ENCODE assay signal across 33 cellular contexts in the genomic region with DNA sequence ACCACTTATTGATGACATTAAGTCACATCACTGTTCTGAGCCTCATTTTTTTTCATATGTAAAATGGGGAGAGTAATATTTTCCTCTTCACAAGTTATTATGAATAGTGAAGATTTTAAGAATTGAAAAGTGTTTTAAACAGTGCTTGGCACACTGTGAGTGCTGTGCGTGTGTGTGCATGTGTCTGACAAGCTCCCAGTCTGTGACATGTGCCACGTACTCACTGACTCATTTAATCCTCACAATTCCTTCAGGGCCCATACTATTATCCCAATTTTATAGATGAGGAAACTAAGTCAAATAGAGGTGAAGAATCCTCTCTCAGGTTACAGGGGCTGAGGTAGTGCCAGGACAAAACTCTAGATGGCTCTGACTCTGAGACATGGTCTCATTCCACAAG.
"Had no signal": no experiment of that assay in that cellular context is flagged by ENCODE, and none has a peak within 500 bp of the region (broad histone marks: within the 10 kb centered on the region; RNA-seq: fewer than 3 reads in every experiment).

No MANE protein-coding gene starts in this region.

- DNase-seq: activated CD4-positive, alpha-beta memory T cell treated with anti-CD3 and anti-CD28 coated beads, Interleukin-2, amount 10 ng/mL, durations not matched to agents 7 days and 5 days; activated CD4-positive, alpha-beta T cell treated with anti-CD3 and anti-CD28 coated beads for 1 hour; activated CD4-positive, alpha-beta T cell treated with anti-CD3 and anti-CD28 coated beads for 4 hours; activated CD4-positive, alpha-beta T cell treated with anti-CD3 and anti-CD28 coated beads, Interleukin-2, amount 10 ng/mL, durations not matched to agents 7 days and 5 days; activated CD4-positive, alpha-beta T cell treated with anti-CD3 and anti-CD28 coated beads, Interleukin-2, amount 50 U/mL, for 4 hours; activated effector memory CD4-positive, alpha-beta T cell treated with Interleukin-2 at 50 U/mL for 16 hours; activated gamma-delta T cell treated with Interleukin-2 at 50 U/mL for 16 hours; activated naive CD4-positive, alpha-beta T cell treated with anti-CD3 and anti-CD28 coated beads, Interleukin-2, amount 50 U/mL, for 16 hours; activated naive CD4-positive, alpha-beta T cell treated with Interleukin-2 at 50 U/mL for 16 hours; activated T-cell treated with anti-CD3 and anti-CD28 coated beads, Interleukin-2, amount 50 U/mL, for 4 hours; adrenal gland; amygdala; aorta; body of pancreas; effector CD4-positive, alpha-beta T cell; effector memory CD8-positive, alpha-beta T cell; foreskin melanocyte; heart right ventricle; SW 1271; T-helper 1 cell; T-helper 17 cell; T1000 had no signal

- H3K27me3 ChIP-seq: adrenal gland, body of pancreas, esophagus muscularis mucosa, gastroesophageal sphincter, heart right ventricle, hepatocyte had no signal

- H3K27ac Mint-ChIP-seq: activated CD4-positive, alpha-beta memory T cell treated with anti-CD3 and anti-CD28 coated beads, Interleukin-2, amount 10 ng/mL, durations not matched to agents 7 days and 5 days; activated CD4-positive, alpha-beta T cell treated with anti-CD3 and anti-CD28 coated beads, Interleukin-2, amount 10 ng/mL, durations not matched to agents 7 days and 5 days; activated naive CD8-positive, alpha-beta T cell; activated T-helper 17 cell treated with anti-CD3 and anti-CD28 coated beads, Interleukin-2, amount 50 U/mL, for 72 hours; dendritic cell treated with granulocyte-macrophage colony-stimulating factor and Interleukin-4, amounts not matched to agents 40 ng/mL and 50 ng/mL, for 4 days; effector memory CD8-positive, alpha-beta T cell; T-helper 17 cell; T-helper 2 cell treated with Interferon-gamma antibody and Interleukin-4, amounts not matched to agents 5 μg/mL and 100 μg/mL, for 36 hours had no signal

- H3K4me3 ChIP-seq: adrenal gland, body of pancreas, coronary artery, esophagus muscularis mucosa, gastroesophageal sphincter, heart right ventricle, hepatocyte had no signal

- H3K36me3 ChIP-seq: adrenal gland, esophagus muscularis mucosa, gastroesophageal sphincter, heart right ventricle had no signal

- FAIRE-seq: endometrium, endothelial cell of umbilical vein had no signal

- ATAC-seq: activated T-cell treated with anti-CD3 and anti-CD28 coated beads, Interleukin-2, amount 50 U/mL, for 4 hours; activated T-helper 17 cell treated with anti-CD3 and anti-CD28 coated beads, Interleukin-2, amount 50 U/mL, for 72 hours; body of pancreas; effector memory CD8-positive, alpha-beta T cell; gastroesophageal sphincter; heart right ventricle; T-helper 17 cell had no signal

- H3K36me3 Mint-ChIP-seq: activated naive CD8-positive, alpha-beta T cell had no signal

- H3K9me3 Mint-ChIP-seq: activated CD4-positive, alpha-beta memory T cell treated with anti-CD3 and anti-CD28 coated beads, Interleukin-2, amount 10 ng/mL, durations not matched to agents 7 days and 5 days; activated CD4-positive, alpha-beta T cell treated with anti-CD3 and anti-CD28 coated beads, Interleukin-2, amount 10 ng/mL, durations not matched to agents 7 days and 5 days; activated T-cell treated with anti-CD3 and anti-CD28 coated beads, Interleukin-2, amount 50 U/mL, for 4 hours; activated T-helper 17 cell treated with anti-CD3 and anti-CD28 coated beads, Interleukin-2, amount 50 U/mL, for 72 hours; central memory CD8-positive, alpha-beta T cell; dendritic cell treated with granulocyte-macrophage colony-stimulating factor and Interleukin-4, amounts not matched to agents 40 ng/mL and 50 ng/mL, for 4 days; T-helper 2 cell treated with Interferon-gamma antibody and Interleukin-4, amounts not matched to agents 5 μg/mL and 100 μg/mL, for 36 hours had no signal

- H3K4me3 Mint-ChIP-seq: activated CD4-positive, alpha-beta memory T cell treated with anti-CD3 and anti-CD28 coated beads, Interleukin-2, amount 10 ng/mL, durations not matched to agents 7 days and 5 days; activated CD4-positive, alpha-beta T cell treated with anti-CD3 and anti-CD28 coated beads, Interleukin-2, amount 10 ng/mL, durations not matched to agents 7 days and 5 days; activated naive CD8-positive, alpha-beta T cell; activated T-cell treated with anti-CD3 and anti-CD28 coated beads, Interleukin-2, amount 50 U/mL, for 4 hours; activated T-helper 17 cell treated with anti-CD3 and anti-CD28 coated beads, Interleukin-2, amount 50 U/mL, for 72 hours; central memory CD8-positive, alpha-beta T cell; dendritic cell treated with granulocyte-macrophage colony-stimulating factor and Interleukin-4, amounts not matched to agents 40 ng/mL and 50 ng/mL, for 4 days; effector memory CD8-positive, alpha-beta T cell; T-helper 17 cell; T-helper 2 cell treated with Interferon-gamma antibody and Interleukin-4, amounts not matched to agents 5 μg/mL and 100 μg/mL, for 36 hours had no signal

- H3K27me3 Mint-ChIP-seq: activated CD4-positive, alpha-beta memory T cell treated with anti-CD3 and anti-CD28 coated beads, Interleukin-2, amount 10 ng/mL, durations not matched to agents 7 days and 5 days; activated CD4-positive, alpha-beta T cell treated with anti-CD3 and anti-CD28 coated beads, Interleukin-2, amount 10 ng/mL, durations not matched to agents 7 days and 5 days; activated naive CD8-positive, alpha-beta T cell; activated T-helper 17 cell treated with anti-CD3 and anti-CD28 coated beads, Interleukin-2, amount 50 U/mL, for 72 hours; central memory CD8-positive, alpha-beta T cell; dendritic cell treated with granulocyte-macrophage colony-stimulating factor and Interleukin-4, amounts not matched to agents 40 ng/mL and 50 ng/mL, for 4 days; effector memory CD8-positive, alpha-beta T cell; T-helper 17 cell had no signal

- H3K4me1 Mint-ChIP-seq: activated CD4-positive, alpha-beta memory T cell treated with anti-CD3 and anti-CD28 coated beads, Interleukin-2, amount 10 ng/mL, durations not matched to agents 7 days and 5 days; activated CD4-positive, alpha-beta T cell treated with anti-CD3 and anti-CD28 coated beads, Interleukin-2, amount 10 ng/mL, durations not matched to agents 7 days and 5 days; activated T-helper 17 cell treated with anti-CD3 and anti-CD28 coated beads, Interleukin-2, amount 50 U/mL, for 72 hours; central memory CD8-positive, alpha-beta T cell; T-helper 17 cell had no signal
